ENCODE assay signal across 23 cellular contexts in the genomic region with DNA sequence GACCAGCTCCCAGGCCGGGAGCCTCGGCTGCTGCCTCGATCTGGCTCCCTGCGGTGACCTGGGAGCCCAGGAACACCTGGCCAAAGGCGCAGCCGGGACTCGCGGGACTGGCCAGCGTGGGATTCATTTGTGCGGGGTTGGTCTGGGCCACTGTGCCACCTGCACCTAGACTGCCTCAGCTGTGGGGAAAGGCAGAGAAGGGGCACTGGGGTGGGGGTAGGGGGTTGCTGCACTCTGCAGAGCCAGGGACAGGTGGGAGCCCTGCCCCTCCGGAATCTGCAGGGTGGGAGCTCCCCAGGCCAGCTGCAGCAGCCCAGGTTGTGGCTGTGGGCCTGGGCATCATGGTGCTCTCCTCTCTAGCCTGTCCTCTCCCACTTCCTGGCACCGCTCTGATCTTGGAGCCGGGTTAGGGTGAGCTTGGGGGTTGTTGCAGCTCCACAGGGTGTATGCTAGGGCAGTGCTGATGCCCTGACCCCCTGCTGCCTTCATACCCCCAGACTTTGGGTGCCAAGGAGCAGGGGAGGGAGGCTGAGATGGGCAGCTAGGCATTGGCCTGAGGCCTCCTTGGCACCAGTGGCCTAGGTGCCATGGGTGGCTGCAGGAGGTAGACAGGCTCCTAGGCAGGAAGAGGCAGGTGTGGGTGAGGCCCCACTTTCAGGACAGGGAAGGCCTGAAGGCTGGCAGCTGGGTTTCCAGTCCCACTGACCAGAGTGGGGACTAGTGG.
"Had no signal": no experiment of that assay in that cellular context is flagged by ENCODE, and none has a peak within 500 bp of the region (broad histone marks: within the 10 kb centered on the region; RNA-seq: fewer than 3 reads in every experiment).

No MANE protein-coding gene starts in this region.

- H3K27ac ChIP-seq: gastroesophageal sphincter, heart left ventricle, thyroid gland had no signal

- H3K4me1 ChIP-seq: gastroesophageal sphincter, thyroid gland had no signal

- H3K9me3 ChIP-seq: gastroesophageal sphincter, heart left ventricle, thyroid gland had no signal

- H3K9me3 Mint-ChIP-seq: activated naive CD4-positive, alpha-beta T cell treated with anti-CD3 and anti-CD28 coated beads, Interleukin-2, amount 50 U/mL, for 24 hours; activated T-helper 1 cell treated with anti-CD3 and anti-CD28 coated beads, Interleukin-12 subunit alpha, Interleukin-12 subunit beta, Interleukin-2, Interleukin-4 antibody, amounts not matched to agents 30 ng/mL and 10 ng/mL and 1 ng/mL, durations not matched to agents 14 hours and 24 hours and 36 hours; brain; dendritic cell treated with granulocyte-macrophage colony-stimulating factor and Interleukin-4, amounts not matched to agents 40 ng/mL and 50 ng/mL, for 4 days; effector memory CD8-positive, alpha-beta T cell; memory B cell; nephron progenitor cell had no signal

- H3K36me3 ChIP-seq: gastroesophageal sphincter, heart left ventricle, thyroid gland had no signal

- H3K27ac Mint-ChIP-seq: activated CD8-positive, alpha-beta T cell treated with anti-CD3 and anti-CD28 coated beads, Interleukin-2, amount 10 ng/mL, durations not matched to agents 7 days and 5 days; activated naive CD4-positive, alpha-beta T cell treated with anti-CD3 and anti-CD28 coated beads, Interleukin-2, amount 50 U/mL, for 24 hours; activated T-helper 1 cell treated with anti-CD3 and anti-CD28 coated beads, Interleukin-12 subunit alpha, Interleukin-12 subunit beta, Interleukin-2, Interleukin-4 antibody, amounts not matched to agents 30 ng/mL and 10 ng/mL and 1 ng/mL, durations not matched to agents 14 hours and 24 hours and 36 hours; brain; dendritic cell treated with granulocyte-macrophage colony-stimulating factor and Interleukin-4, amounts not matched to agents 40 ng/mL and 50 ng/mL, for 4 days; effector memory CD8-positive, alpha-beta T cell; memory B cell; nephron progenitor cell had no signal

- H3K36me3 Mint-ChIP-seq: activated naive CD4-positive, alpha-beta T cell treated with anti-CD3 and anti-CD28 coated beads, Interleukin-2, amount 50 U/mL, for 24 hours; brain; memory B cell had no signal

- DNase-seq: activated CD4-positive, alpha-beta T cell treated with anti-CD3 and anti-CD28 coated beads for 1 hour; activated CD4-positive, alpha-beta T cell treated with anti-CD3 and anti-CD28 coated beads, Interleukin-2, amount 50 U/mL, for 1 hour; activated CD8-positive, alpha-beta T cell treated with anti-CD3 and anti-CD28 coated beads, Interleukin-2, amount 10 ng/mL, durations not matched to agents 7 days and 5 days; activated gamma-delta T cell; anterior cingulate cortex; effector memory CD8-positive, alpha-beta T cell; heart left ventricle; left cardiac atrium; nephron progenitor cell; nucleus accumbens; stimulated activated CD4-positive, alpha-beta T cell treated with anti-CD3 and anti-CD28 coated beads, Interleukin-4, amount 100 ng/mL, for 1 hour; stimulated activated naive CD4-positive, alpha-beta T cell treated with Interleukin-2 at 50 U/mL for 16 hours; substantia nigra; T-helper 1 cell; thyroid gland had no signal

- H3K4me3 ChIP-seq: gastroesophageal sphincter, thyroid gland had no signal

- FAIRE-seq: islet of Langerhans, TTC549 had no signal

- ATAC-seq: activated CD8-positive, alpha-beta T cell treated with anti-CD3 and anti-CD28 coated beads, Interleukin-2, amount 10 ng/mL, durations not matched to agents 7 days and 5 days; effector memory CD8-positive, alpha-beta T cell; gastroesophageal sphincter had no signal

- H3K4me3 Mint-ChIP-seq: activated CD8-positive, alpha-beta T cell treated with anti-CD3 and anti-CD28 coated beads, Interleukin-2, amount 10 ng/mL, durations not matched to agents 7 days and 5 days; activated naive CD4-positive, alpha-beta T cell treated with anti-CD3 and anti-CD28 coated beads, Interleukin-2, amount 50 U/mL, for 24 hours; activated T-helper 1 cell treated with anti-CD3 and anti-CD28 coated beads, Interleukin-12 subunit alpha, Interleukin-12 subunit beta, Interleukin-2, Interleukin-4 antibody, amounts not matched to agents 30 ng/mL and 10 ng/mL and 1 ng/mL, durations not matched to agents 14 hours and 24 hours and 36 hours; brain; dendritic cell treated with granulocyte-macrophage colony-stimulating factor and Interleukin-4, amounts not matched to agents 40 ng/mL and 50 ng/mL, for 4 days; effector memory CD8-positive, alpha-beta T cell; memory B cell; nephron progenitor cell had no signal

- H3K27me3 ChIP-seq: thyroid gland had no signal
